Comparison of ENCODE assay signal across 8 cellular contexts in genomic region chr6:28207244-28208179, GRCh38.
DNase-seq lines count a peak whose midpoint lies in the region; ATAC-seq and TF ChIP-seq lines count a peak whose summit lies in the region.

No MANE protein-coding gene starts in this region.

- DNase-seq in GM06990 (ENCODE audit: extremely low read depth, insufficient read length) = peak; percentile 35
- peak; percentile 63 for DNase-seq in LoVo (ENCODE audit: low spot score)
- DNase-seq in choroid plexus epithelial cell (ENCODE audit: low read depth) = peak; percentile 25
- no peak for DNase-seq in NCI-H345 treated with DMSO at 0.1 percent for 48 hours (lab: John Stamatoyannopoulos, UW; ENCODE audit: unreplicated experiment)
- DNase-seq in glomerular visceral epithelial cell (ENCODE audit: extremely low spot score) = no peak

- H3K4me3 ChIP-seq in GM06990 (replicated peaks; ENCODE audit: low read depth, low read length) (peak overlapping the region; percentile 57), choroid plexus epithelial cell (ENCODE audit: low read depth, low read length) (peak overlapping the region; percentile 51), mucosa of stomach (ENCODE audit: low read length) (peak overlapping the region; percentile 24)

- TF ChIP-seq CTCF in GM06990 (IDR thresholded peaks at IDR 0.05; ENCODE audit: insufficient read depth, low read length, poor library complexity, severe bottlenecking) (no peak), choroid plexus epithelial cell (conservative IDR thresholded peaks at IDR 0.05; ENCODE audit: low read depth, low read length) (no peak)

- no peaks in the 10 kb centered on the region for H3K27me3 ChIP-seq in GM06990 (replicated peaks; ENCODE audit: control insufficient read depth, insufficient read depth, low read length)
- H3K27me3 ChIP-seq in mucosa of stomach (ENCODE audit: control insufficient read depth, insufficient read depth, low read length) = peaks cover 76% of the 10 kb centered on the region

- ATAC-seq in HG02840 (IDR thresholded peaks at IDR 0.05; ENCODE audit: low FRiP score, unreplicated experiment) (no peak), GM19023 (IDR thresholded peaks at IDR 0.05; ENCODE audit: unreplicated experiment) (no peak)

- H3K36me3 ChIP-seq in GM06990 (ENCODE audit: control insufficient read depth, insufficient read depth, low read length) (no peaks in the 10 kb centered on the region), mucosa of stomach (ENCODE audit: control insufficient read depth, insufficient read depth, low read length) (no peaks in the 10 kb centered on the region)

- H3K4me1 ChIP-seq in mucosa of stomach (ENCODE audit: control insufficient read depth, insufficient read depth, low read length) = peaks cover 18% of the 10 kb centered on the region

- no peak overlapping the region for H3K9ac ChIP-seq in mucosa of stomach (ENCODE audit: low read length)

- no peaks in the 10 kb centered on the region for H3K9me3 ChIP-seq in mucosa of stomach (ENCODE audit: control insufficient read depth, low read length)

Comparison
In these comparisons a context has a peak if more than half of its experiments do, and no peak if none do; other contexts are left out.
1. DNase-seq: peak in GM06990 (single experiment), LoVo (single experiment) and choroid plexus epithelial cell (single experiment); none in NCI-H345 treated with DMSO at 0.1 percent for 48 hours (single experiment) and glomerular visceral epithelial cell (single experiment).
2. Peak in every context shown above with its lines, with median percentiles within 50 percentile points of each other: H3K4me3 ChIP-seq.